15 cellular contexts compared by ENCODE assay signal in genomic region chr21:33687634-33688033, GRCh38.
"Had no signal": no experiment of that assay in that cellular context is flagged by ENCODE, and none has a peak within 500 bp of the region (broad histone marks: within the 10 kb centered on the region; RNA-seq: fewer than 3 reads in every experiment).

No MANE protein-coding gene starts in this region.

- ATAC-seq: esophagus mucosa; naive thymus-derived CD8-positive, alpha-beta T cell; pancreas; stimulated activated naive B cell treated with anti-CD40 and anti-IgM and Interleukin-4, amounts not matched to agents 10 μg/mL and 1 μg/mL and 100 μg/mL, for 72 hours had no signal

- H3K4me3 ChIP-seq: breast epithelium, pancreas, tibial nerve, vagina had no signal

- H3K36me3 ChIP-seq: breast epithelium, pancreas, tibial nerve, vagina had no signal

- H3K9me3 ChIP-seq: breast epithelium, pancreas, tibial nerve, vagina had no signal

- H3K4me1 ChIP-seq: breast epithelium had no signal

- H3K27ac ChIP-seq: breast epithelium, pancreas, vagina had no signal

- H3K27me3 ChIP-seq: breast epithelium, pancreas, tibial nerve, vagina had no signal

- DNase-seq: activated CD4-positive, alpha-beta T cell treated with anti-CD3 and anti-CD28 coated beads, Interleukin-2, amount 50 U/mL, for 1 hour; activated CD8-positive, alpha-beta memory T cell treated with anti-CD3 and anti-CD28 coated beads for 24 hours; anterior cingulate cortex; endodermal cell; hippocampal formation; left ventricle myocardium superior; naive thymus-derived CD8-positive, alpha-beta T cell; pancreas; stimulated activated naive B cell treated with anti-CD40 and anti-IgM and Interleukin-4, amounts not matched to agents 10 μg/mL and 1 μg/mL and 100 μg/mL, for 72 hours; substantia nigra; T-helper 2 cell had no signal
